19 cellular contexts compared by ENCODE assay signal in genomic region chr13:110073982-110074381, GRCh38.
DNase-seq lines count a peak whose midpoint lies in the region; ATAC-seq, FAIRE-seq and TF ChIP-seq lines count a peak whose summit lies in the region.
"Had no signal": no experiment of that assay in that cellular context is flagged by ENCODE, and none has a peak within 500 bp of the region (broad histone marks: within the 10 kb centered on the region; RNA-seq: fewer than 3 reads in every experiment).

No MANE protein-coding gene starts in this region.

- H3K56ac ChIP-seq in mesendoderm (ENCODE audit: low read length) = no peak overlapping the region

- H2BK12ac ChIP-seq in mesenchymal stem cell (ENCODE audit: low read length in 2 of 2) = no peak overlapping the region

- no peak for DNase-seq in BE2C
- peak; percentile 45 for DNase-seq in NCI-H146 (lab: John Stamatoyannopoulos, UW)
- peak in 1 of 4 experiments; percentile 3 for DNase-seq in K562 (ENCODE audit: extremely low read depth in 1 of 4, low spot score in 3 of 4)
- peak; percentile 42 for DNase-seq in mesendoderm
- no peak for DNase-seq in mesenchymal stem cell
- DNase-seq in prostate gland (ENCODE audit: low spot score) = no peak
- DNase-seq in testis = no peak
- DNase-seq: Caco-2; DMS79; GDM1; IMR-90; NCI-H2029 treated with DMSO at 0.1 percent for 48 hours; NCI-H510A treated with DMSO at 0.1 percent for 48 hours; NK-92 treated with Interleukin-12 subunit alpha and Interleukin-12 subunit beta, amount 100 ng/mL, for 24 hours; OCI-M1 had no signal

- H3K79me2 ChIP-seq in K562 (ENCODE audit: control insufficient read depth, insufficient read depth, low read length) (no peaks in the 10 kb centered on the region), mesendoderm (ENCODE audit: control insufficient read depth, insufficient read depth, low read length) (no peaks in the 10 kb centered on the region)

- H2BK5ac ChIP-seq in mesendoderm (ENCODE audit: low read length) (no peak overlapping the region), mesenchymal stem cell (ENCODE audit: low read depth, low read length, poor library complexity, severe bottlenecking) (no peak overlapping the region)

- no peak overlapping the region for H4K5ac ChIP-seq in mesendoderm (ENCODE audit: low read length)

- H3K4ac ChIP-seq in mesendoderm (ENCODE audit: low read depth, low read length) = no peak overlapping the region
- H3K4ac ChIP-seq in mesenchymal stem cell (ENCODE audit: low read depth in 1 of 2, low read length in 2 of 2) = no peak overlapping the region

- H2AFZ ChIP-seq in K562 (ENCODE audit: low read depth, low read length) (no peak overlapping the region), mesenchymal stem cell (ENCODE audit: low read depth, low read length) (no peak overlapping the region)

- no peak overlapping the region for H2BK120ac ChIP-seq in mesendoderm (ENCODE audit: low read depth, low read length)
- H2BK120ac ChIP-seq in mesenchymal stem cell (ENCODE audit: low read depth, low read length) = no peak overlapping the region

- no peaks in the 10 kb centered on the region for H3K36me3 ChIP-seq in BE2C
- H3K36me3 ChIP-seq in K562 (ENCODE audit: control insufficient read depth, insufficient read depth, low read length) = no peaks in the 10 kb centered on the region
- no peaks in the 10 kb centered on the region for H3K36me3 ChIP-seq in mesendoderm (ENCODE audit: control insufficient read depth, insufficient read depth, low read length)
- no peaks in the 10 kb centered on the region for H3K36me3 ChIP-seq in mesenchymal stem cell (ENCODE audit: control insufficient read depth in 1 of 2, insufficient read depth in 2 of 2, low read depth in 1 of 2, low read length in 2 of 2)
- H3K36me3 ChIP-seq in prostate gland = no peaks in the 10 kb centered on the region
- H3K36me3 ChIP-seq in testis (ENCODE audit: low read depth, missing control alignments) = no peaks in the 10 kb centered on the region
- H3K36me3 ChIP-seq: SJSA1 had no signal

- H4K91ac ChIP-seq in mesenchymal stem cell (ENCODE audit: low read length) = no peak overlapping the region

- intact Hi-C loops in K562 (cut with micrococcal nuclease) = no loop called here
- intact Hi-C loops in prostate gland (cut with DNase I) = no loop called here
- intact Hi-C loops in testis (cut with DNase I; ENCODE audit: low total_unique reads) = no loop called here

- no TSS peak for BruUV-seq in K562 (replicated peaks; lab: Mats Ljungman, UMichigan)

- POLR2A ChIA-PET in K562 (lab: Yijun Ruan, JAX) = no interaction called here

- no peak overlapping the region for H3K14ac ChIP-seq in mesenchymal stem cell (ENCODE audit: low read length in 2 of 2)

- H2AK5ac ChIP-seq in mesendoderm (ENCODE audit: low read length) (no peak overlapping the region), mesenchymal stem cell (ENCODE audit: low read length, severe bottlenecking) (no peak overlapping the region)

- in situ Hi-C loops in K562 (cut with MboI) = no loop called here

- H3K9me1 ChIP-seq in K562 (ENCODE audit: control insufficient read depth, insufficient read depth, low read length) = no peaks in the 10 kb centered on the region

- no peak overlapping the region for H3K27ac ChIP-seq in K562 (ENCODE audit: extremely low read depth, low read depth, low read length)
- no peak overlapping the region for H3K27ac ChIP-seq in mesendoderm (ENCODE audit: low read depth, low read length)
- H3K27ac ChIP-seq in mesenchymal stem cell (ENCODE audit: low read length, poor library complexity, severe bottlenecking) = no peak overlapping the region
- no peak overlapping the region for H3K27ac ChIP-seq in prostate gland
- H3K27ac ChIP-seq in testis = no peak overlapping the region
- H3K27ac ChIP-seq: SJSA1 had no signal

- H3K23ac ChIP-seq in mesendoderm (ENCODE audit: low read length) = no peak overlapping the region
- H3K23ac ChIP-seq in mesenchymal stem cell (ENCODE audit: low read length in 2 of 2) = no peak overlapping the region

- H3K18ac ChIP-seq in mesendoderm (ENCODE audit: low read length) (no peak overlapping the region), mesenchymal stem cell (ENCODE audit: low read depth in 1 of 2, low read length in 2 of 2) (no peak overlapping the region)

- H3K27me3 ChIP-seq in BE2C = peaks cover 26% of the 10 kb centered on the region
- peaks cover 0 to 8% of the 10 kb centered on the region in 2 experiments; a peak in 2 of 5 replicates for H3K27me3 ChIP-seq in K562 (ENCODE audit: control insufficient read depth in 2 of 2, insufficient read depth in 2 of 2, low read length in 2 of 2)
- H3K27me3 ChIP-seq in mesendoderm (ENCODE audit: insufficient read depth, low read length, poor library complexity) = no peaks in the 10 kb centered on the region
- H3K27me3 ChIP-seq in mesenchymal stem cell (ENCODE audit: control insufficient read depth in 1 of 2, insufficient read depth in 1 of 2, low read length in 2 of 2) = no peaks in the 10 kb centered on the region
- H3K27me3 ChIP-seq in prostate gland (replicated peaks; ENCODE audit: insufficient read depth) = no peaks in the 10 kb centered on the region
- H3K27me3 ChIP-seq in testis = no peaks in the 10 kb centered on the region
- H3K27me3 ChIP-seq: SJSA1 had no signal

- CTCF ChIA-PET in K562 (lab: Yijun Ruan, JAX; ENCODE audit: low intra/inter-chr PET ratio) = no interaction called here

- no peak overlapping the region for H3K4me3 ChIP-seq in BE2C (ENCODE audit: low read depth, low read length)
- no peak overlapping the region for H3K4me3 ChIP-seq in K562
- H3K4me3 ChIP-seq in mesendoderm (ENCODE audit: low read length) = no peak overlapping the region
- H3K4me3 ChIP-seq in mesenchymal stem cell (ENCODE audit: insufficient read depth in 1 of 2, low read depth in 1 of 2, low read length in 2 of 2) = no peak overlapping the region
- no peak overlapping the region for H3K4me3 ChIP-seq in prostate gland
- H3K4me3 ChIP-seq in testis = no peak overlapping the region
- H3K4me3 ChIP-seq: SJSA1 had no signal

- H2BK15ac ChIP-seq in mesendoderm (replicated peaks; ENCODE audit: low read depth) = no peak overlapping the region
- H2BK15ac ChIP-seq in mesenchymal stem cell (ENCODE audit: low read depth, poor library complexity, severe bottlenecking) = no peak overlapping the region

- WGBS in K562 (ENCODE audit: insufficient coverage, low coverage, missing lambda C conversion rate) = 0% methylated on average over 6 of the region's 6 CpGs
- no CpG with 5 or more reads among the region's 6 CpGs for WGBS in mesendoderm (ENCODE audit: extremely low coverage, insufficient coverage, low lambda C conversion rate)
- 80% methylated on average over 5 of the region's 6 CpGs for WGBS in mesenchymal stem cell
- 79% methylated on average over 6 of the region's 6 CpGs for WGBS in prostate gland
- 79 to 81% methylated on average over 6 of the region's 6 CpGs for WGBS in testis, 2 donors

- FAIRE-seq in K562 (lab: Jason Lieb, UNC) = no peak
- FAIRE-seq: A204.1, GM19239 had no signal

- H4K8ac ChIP-seq in mesendoderm (ENCODE audit: low read depth, low read length) (no peak overlapping the region), mesenchymal stem cell (ENCODE audit: low read length) (no peak overlapping the region)

- ATAC-seq in K562 = peak; percentile 42; the same call in 1 of the 3 replicates
- ATAC-seq in HG02610 (IDR thresholded peaks at IDR 0.05; ENCODE audit: unreplicated experiment) = no peak

- no peak for TF ChIP-seq RAD21 in K562 (CRISPR knock-in tag; conservative IDR thresholded peaks at IDR 0.05 in 1 of 2, IDR thresholded peaks at IDR 0.05 in 1 of 2)

- H4K20me1 ChIP-seq in K562 (replicated peaks; ENCODE audit: control insufficient read depth, insufficient read depth, low read length) = no peaks in the 10 kb centered on the region

- TF ChIP-seq CTCF in BE2C (IDR thresholded peaks at IDR 0.05; ENCODE audit: low read depth, low read length) (peak; percentile 22; the same call in 1 of the 2 replicates), K562 (IDR thresholded peaks at IDR 0.05 in 2 of 3, conservative IDR thresholded peaks at IDR 0.05 in 1 of 3; ENCODE audit: insufficient read depth in 2 of 3, low read depth in 1 of 3, low read length in 3 of 3) (peak in 1 of 3 experiments; percentile 14; a peak in 1 of 6 replicates), prostate gland (IDR thresholded peaks at IDR 0.05) (no peak), testis (IDR thresholded peaks at IDR 0.05) (no peak)

- H3K79me1 ChIP-seq in mesendoderm (ENCODE audit: low read length) = no peaks in the 10 kb centered on the region
- no peaks in the 10 kb centered on the region for H3K79me1 ChIP-seq in mesenchymal stem cell (replicated peaks; ENCODE audit: low read length, poor library complexity, severe bottlenecking)

- no peak for TF ChIP-seq EP300 in K562 (IDR thresholded peaks at IDR 0.05; ENCODE audit: low read length)

- no peak for TF ChIP-seq POLR2A in K562 (conservative IDR thresholded peaks at IDR 0.05)
- no peak for TF ChIP-seq POLR2A in prostate gland (IDR thresholded peaks at IDR 0.05)
- no peak for TF ChIP-seq POLR2A in testis (IDR thresholded peaks at IDR 0.05)

- H3K9me3 ChIP-seq in BE2C (no peaks in the 10 kb centered on the region), K562 (replicated peaks; ENCODE audit: control insufficient read depth, insufficient read depth, low read depth, low read length) (no peaks in the 10 kb centered on the region), mesenchymal stem cell (ENCODE audit: control insufficient read depth, low read length) (no peaks in the 10 kb centered on the region), prostate gland (no peaks in the 10 kb centered on the region), testis (no peaks in the 10 kb centered on the region)
- H3K9me3 ChIP-seq: Caco-2, SJSA1 had no signal

- H3K4me1 ChIP-seq in BE2C (no peaks in the 10 kb centered on the region), K562 (replicated peaks in 1 of 2; ENCODE audit: control insufficient read depth in 2 of 2, insufficient read depth in 2 of 2, low read length in 2 of 2) (no peaks in the 10 kb centered on the region), mesendoderm (ENCODE audit: control insufficient read depth, low read depth, low read length) (no peaks in the 10 kb centered on the region), mesenchymal stem cell (ENCODE audit: control insufficient read depth, insufficient read depth, low read depth, low read length) (peaks cover 2% of the 10 kb centered on the region), prostate gland (replicated peaks) (no peaks in the 10 kb centered on the region), testis (no peaks in the 10 kb centered on the region)
- H3K4me1 ChIP-seq: Caco-2 had no signal

- H3K9ac ChIP-seq in K562 (ENCODE audit: insufficient read depth in 1 of 2, low read depth in 2 of 2, low read length in 2 of 2) = no peak overlapping the region
- H3K9ac ChIP-seq in mesendoderm (ENCODE audit: low read length) = no peak overlapping the region
- H3K9ac ChIP-seq in mesenchymal stem cell (ENCODE audit: low read length) = no peak overlapping the region

- H3K4me2 ChIP-seq in K562 (ENCODE audit: insufficient read depth, low read length) (no peak overlapping the region), mesendoderm (ENCODE audit: low read length) (no peak overlapping the region), mesenchymal stem cell (ENCODE audit: low read length, poor library complexity, severe bottlenecking) (no peak overlapping the region)

TF ChIP-seq in K562, 482 proteins besides CTCF, POLR2A, EP300 and RAD21 (continues in another document):
- TF ChIP-seq SIN3A (IDR thresholded peaks at IDR 0.05; ENCODE audit: borderline replicate concordance in 2 of 2, control insufficient read depth in 1 of 2, low read depth in 2 of 2, low read length in 2 of 2) = no peak
- TF ChIP-seq ARID1B (IDR thresholded peaks at IDR 0.05) = no peak

Comparison
In these comparisons a context has a peak if more than half of its experiments do, and no peak if none do; other contexts are left out.
1. DNase-seq: peak in NCI-H146 (single experiment) and mesendoderm (single experiment); none in BE2C (single experiment), mesenchymal stem cell (single experiment), prostate gland (single experiment) and testis (single experiment).